In the genomic region with DNA sequence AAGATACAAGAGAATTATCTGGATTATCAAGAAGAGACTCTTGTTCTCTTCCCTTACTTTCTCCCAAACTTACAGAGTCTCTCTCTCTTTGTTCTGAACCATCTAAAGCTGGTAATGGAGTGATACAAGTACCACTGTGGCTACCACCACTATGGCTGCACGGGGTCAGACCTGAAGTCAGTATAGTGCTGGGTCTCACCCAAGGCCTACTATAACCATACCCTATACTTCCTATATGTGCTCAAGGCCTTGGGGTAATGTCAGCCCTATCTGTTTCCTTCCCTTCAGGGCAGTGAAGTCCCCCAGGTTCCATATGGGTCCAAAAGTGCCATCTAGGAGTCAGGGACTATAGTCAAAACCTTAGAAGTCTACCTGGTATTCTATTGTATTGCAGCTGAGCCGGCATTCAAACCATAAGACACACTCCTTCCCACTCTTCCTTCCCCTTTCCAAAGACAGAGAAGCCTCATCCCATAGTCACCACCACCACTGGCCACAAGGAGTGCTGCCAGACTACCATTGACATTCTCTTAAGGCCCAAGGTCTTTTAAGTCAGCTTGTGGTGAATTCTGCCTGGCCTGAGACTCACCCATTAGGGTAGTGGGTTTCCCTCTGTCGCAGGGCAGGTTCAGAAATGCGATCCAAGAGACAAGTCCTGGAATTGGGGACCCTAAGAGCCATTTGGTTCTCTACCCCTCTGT, we compare ENCODE assay signal across 22 cellular contexts.
A peak's percentile ranks its signal among the peaks of the same experiment; 100 is the strongest.
DNase-seq lines count a peak whose midpoint lies in the region; FAIRE-seq and TF ChIP-seq lines count a peak whose summit lies in the region.
"Had no signal": no experiment of that assay in that cellular context is flagged by ENCODE, and none has a peak within 500 bp of the region (broad histone marks: within the 10 kb centered on the region; RNA-seq: fewer than 3 reads in every experiment).

No MANE protein-coding gene starts in this region.

- DNase-seq in HFFc6: no peak
- DNase-seq in PC-9: no peak
- DNase-seq in epithelial cell of proximal tubule (ENCODE audit: low read depth): no peak
- DNase-seq in osteoblast (ENCODE audit: insufficient read length, low spot score, missing footprints): peak; percentile 6
- DNase-seq in H54 (ENCODE audit: insufficient read length, low spot score): no peak
- no peak for DNase-seq in effector CD4-positive, alpha-beta T cell
- DNase-seq in C1 segment of cervical spinal cord (lab: John Stamatoyannopoulos, UW): no peak
- DNase-seq: ACHN; AML-193; Caco-2; CD4-positive, CD25-positive, alpha-beta regulatory T cell; DMS153; GM23248; KG1; NCI-H1048; NCI-H1436 treated with DMSO at 0.1 percent for 48 hours; NCI-H2081; NCI-H510A; NCI-H774; SW 1271 had no signal

- no TSS peak for BruUV-seq in PC-9 (replicated peaks; lab: Mats Ljungman, UMichigan)

- no peak overlapping the region for H3K4me2 ChIP-seq in PC-9
- H3K4me2 ChIP-seq in osteoblast (ENCODE audit: insufficient read depth, low read length): no peak overlapping the region

- no peaks in the 10 kb centered on the region for H3K36me3 ChIP-seq in PC-9 (ENCODE audit: low read depth)
- H3K36me3 ChIP-seq in osteoblast (ENCODE audit: insufficient read depth, low read length): no peaks in the 10 kb centered on the region
- H3K36me3 ChIP-seq: SJSA1 had no signal

- H3K9me3 ChIP-seq in PC-9 (ENCODE audit: insufficient read depth, low read depth) (no peaks in the 10 kb centered on the region), osteoblast (ENCODE audit: low read depth, low read length) (no peaks in the 10 kb centered on the region)
- H3K9me3 ChIP-seq: SJSA1 had no signal

- H3K4me3 ChIP-seq in PC-9 (no peak overlapping the region), epithelial cell of proximal tubule (ENCODE audit: low read depth, low read length) (no peak overlapping the region), osteoblast (ENCODE audit: insufficient read depth, low read length) (no peak overlapping the region)
- H3K4me3 ChIP-seq: GM23248, SJSA1 had no signal

- POLR2A ChIA-PET in PC-9 (lab: Charles Lee; ENCODE audit: unreplicated experiment): no interaction called here

- no peaks in the 10 kb centered on the region for H3F3A ChIP-seq in PC-9 (ENCODE audit: insufficient read depth, low read depth)

- intact Hi-C loops in PC-9 (cut with micrococcal nuclease; ENCODE audit: unreplicated experiment): no loop called here

- H2AFZ ChIP-seq in PC-9: no peak overlapping the region
- H2AFZ ChIP-seq in osteoblast (ENCODE audit: low read length): no peak overlapping the region
- H2AFZ ChIP-seq: GM23248 had no signal

- peaks cover 14% of the 10 kb centered on the region; the same call in 1 of the 2 replicates for H3K36me3 Mint-ChIP-seq in HFFc6 (ENCODE audit: low read depth)
- H3K36me3 Mint-ChIP-seq: CD4-positive, CD25-positive, alpha-beta regulatory T cell had no signal

- H3K79me2 ChIP-seq in PC-9 (ENCODE audit: low read depth) (no peaks in the 10 kb centered on the region), osteoblast (ENCODE audit: insufficient read depth, low read length) (no peaks in the 10 kb centered on the region)

- CTCF ChIA-PET in PC-9 (lab: Charles Lee): no interaction called here

- no peak for FAIRE-seq in H54 (lab: Jason Lieb, UNC)
- FAIRE-seq: HTR-8/SVneo had no signal

- TF ChIP-seq POLR2A in H54 (IDR thresholded peaks at IDR 0.05; ENCODE audit: low read depth, low read length): no peak

- H3K4me1 ChIP-seq in PC-9 (replicated peaks; ENCODE audit: insufficient read depth) (no peaks in the 10 kb centered on the region), osteoblast (ENCODE audit: insufficient read depth, low read length) (no peaks in the 10 kb centered on the region)
- H3K4me1 ChIP-seq: SJSA1 had no signal

- TF ChIP-seq CTCF in HFFc6 (IDR thresholded peaks at IDR 0.05) (0 out of 2 replicates have a peak, but pooled peaks have one; percentile 13), PC-9 (conservative IDR thresholded peaks at IDR 0.05) (0 out of 2 replicates have a peak, but pooled peaks have one; percentile 30), epithelial cell of proximal tubule (conservative IDR thresholded peaks at IDR 0.05; ENCODE audit: low read depth, low read length) (peak; percentile 14), osteoblast (IDR thresholded peaks at IDR 0.05; ENCODE audit: extremely low read depth, low read depth, low read length) (no peak)

- no peaks in the 10 kb centered on the region; the same call in 1 of the 2 replicates for H3K27me3 Mint-ChIP-seq in HFFc6 (ENCODE audit: insufficient read depth)
- H3K27me3 Mint-ChIP-seq: CD4-positive, CD25-positive, alpha-beta regulatory T cell had no signal

- H3K4me3 Mint-ChIP-seq in HFFc6: no peak overlapping the region
- H3K4me3 Mint-ChIP-seq: CD4-positive, CD25-positive, alpha-beta regulatory T cell had no signal

- peaks cover 9% of the 10 kb centered on the region for H3K4me1 Mint-ChIP-seq in HFFc6 (ENCODE audit: low read depth)
- H3K4me1 Mint-ChIP-seq: CD4-positive, CD25-positive, alpha-beta regulatory T cell had no signal

- H3K27ac ChIP-seq in PC-9 (no peak overlapping the region), osteoblast (ENCODE audit: low read depth, low read length) (no peak overlapping the region)
- H3K27ac ChIP-seq: GM23248, SJSA1 had no signal

- H3K27ac Mint-ChIP-seq in HFFc6: no peak overlapping the region
- H3K27ac Mint-ChIP-seq: CD4-positive, CD25-positive, alpha-beta regulatory T cell had no signal

- H3K27me3 ChIP-seq in PC-9 (ENCODE audit: insufficient read depth, low read depth) (no peaks in the 10 kb centered on the region), osteoblast (ENCODE audit: insufficient read depth, low read length) (no peaks in the 10 kb centered on the region)
- H3K27me3 ChIP-seq: SJSA1 had no signal

- no peaks in the 10 kb centered on the region for H4K20me1 ChIP-seq in PC-9 (ENCODE audit: insufficient read depth)
- no peaks in the 10 kb centered on the region for H4K20me1 ChIP-seq in osteoblast (ENCODE audit: insufficient read depth, low read length)

- 0 out of 2 replicates have a peak, but pooled peaks cover 4% of the 10 kb centered on the region for H3K9me2 ChIP-seq in PC-9 (ENCODE audit: insufficient read depth)

- peaks cover 13% of the 10 kb centered on the region for H3K9me3 Mint-ChIP-seq in HFFc6
